ENCODE assay signal across 8 cellular contexts in the genomic region with DNA sequence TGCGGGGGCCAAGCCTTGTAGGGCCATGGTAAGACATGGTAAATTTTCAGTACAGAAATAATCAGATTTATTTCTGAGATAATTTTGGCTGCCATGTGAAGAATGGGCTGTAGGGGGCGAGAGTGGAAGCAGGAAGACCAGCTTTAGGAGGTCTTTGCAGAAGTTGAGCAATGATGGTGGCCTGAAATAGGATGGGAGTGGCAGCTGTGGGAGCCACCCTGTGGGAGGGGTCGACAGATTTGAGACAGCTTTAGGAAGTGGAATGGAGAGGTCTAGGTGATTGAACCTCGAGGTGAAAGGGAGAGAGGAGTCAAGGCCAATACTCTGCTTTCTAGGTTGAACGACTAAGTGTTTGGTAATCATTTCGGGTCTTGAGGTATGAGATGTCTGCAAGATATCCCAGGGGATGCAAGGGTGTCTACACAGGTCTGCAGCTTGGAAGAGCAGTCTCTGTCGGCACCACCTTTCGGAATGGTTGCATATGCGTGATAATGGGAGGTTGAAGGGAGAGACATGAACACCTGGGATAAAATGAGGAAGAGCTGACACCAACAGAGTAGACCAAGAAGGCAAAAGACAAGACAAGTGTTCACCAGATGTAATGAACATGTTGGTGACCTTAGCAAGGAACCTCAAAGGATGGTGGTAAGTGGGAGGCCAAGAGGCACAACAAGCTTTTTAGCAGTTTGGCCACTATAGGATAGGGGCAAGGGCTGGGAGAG. TPM values are rescaled to one million over a fixed set of nuclear protein-coding genes. Genes with fewer than 3 reads are reported as not detected.
A peak's percentile ranks its signal among the peaks of the same experiment; 100 is the strongest.
DNase-seq lines count a peak whose midpoint lies in the region; ATAC-seq and TF ChIP-seq lines count a peak whose summit lies in the region.

No MANE protein-coding gene starts in this region.

- peak in 3 of 5 donors; percentile 43 to 61 (median 54) for DNase-seq in CD8-positive, alpha-beta memory T cell
- peak; percentile 89 for DNase-seq in GM23338 (ENCODE audit: low spot score)
- DNase-seq in activated T-helper 2 cell treated with anti-CD3 and anti-CD28 coated beads, Interferon-gamma antibody, Interleukin-2, Interleukin-4, amounts not matched to agents 10 μg/mL and 5 μg/mL and 100 μg/mL, durations not matched to agents 14 hours and 24 hours and 36 hours (ENCODE audit: low spot score) = peak; percentile 51
- peak in 23 of 42 donors; percentile 20 to 76 (median 45) for DNase-seq in head of caudate nucleus
- DNase-seq in stimulated activated naive CD4-positive, alpha-beta T cell (lab: John Stamatoyannopoulos, UW) = peak in 5 of 6 experiments; percentile 9 to 47 (median 28)
- no peak for DNase-seq in pons (ENCODE audit: low spot score)

- H3K79me2 ChIP-seq in GM23338 (replicated peaks; ENCODE audit: insufficient read depth) (peaks cover under 1% of the 10 kb centered on the region; the same call in 1 of the 2 replicates), OCI-LY3 (ENCODE audit: low read length) (peaks cover 6% of the 10 kb centered on the region)

- POLR2A ChIA-PET in CD8-positive, alpha-beta memory T cell (lab: Charles Lee) = interaction anchor here (0.6 to 1.5 kb wide), 5 partner anchors 18 to 130 kb away, joined by 3 to 5 read pairs (median 3); no protein-coding TSS in a partner anchor

- H3K9me2 ChIP-seq in GM23338 (ENCODE audit: insufficient read depth) = no peaks in the 10 kb centered on the region

- H3K36me3 Mint-ChIP-seq in CD8-positive, alpha-beta memory T cell = peaks cover 6 to 31% (median 8%) of the 10 kb centered on the region in 3 donors
- H3K36me3 Mint-ChIP-seq in GM23338 (ENCODE audit: low read depth) = peaks cover 31% of the 10 kb centered on the region
- peaks cover 32% of the 10 kb centered on the region for H3K36me3 Mint-ChIP-seq in activated T-helper 2 cell treated with anti-CD3 and anti-CD28 coated beads, Interferon-gamma antibody, Interleukin-2, Interleukin-4, amounts not matched to agents 10 μg/mL and 5 μg/mL and 100 μg/mL, durations not matched to agents 14 hours and 24 hours and 36 hours (ENCODE audit: low read depth)

- CTCF ChIA-PET in CD8-positive, alpha-beta memory T cell (lab: Charles Lee) = interaction anchor here (0.9 to 2.1 kb wide), 15 partner anchors 10 to 148 kb away, joined by 3 to 13 read pairs (median 5); a partner anchor contains a TSS

- TF ChIP-seq CTCF in GM23338 (conservative IDR thresholded peaks at IDR 0.05; ENCODE audit: low read depth in 2 of 2) (peak; percentile 80 to 90), OCI-LY3 (IDR thresholded peaks at IDR 0.05; ENCODE audit: low read depth, low read length) (peak; percentile 73)

- H3K4me1 Mint-ChIP-seq in CD8-positive, alpha-beta memory T cell = peaks cover 32 to 41% (median 33%) of the 10 kb centered on the region in 3 donors
- peaks cover 35% of the 10 kb centered on the region for H3K4me1 Mint-ChIP-seq in GM23338
- peaks cover 30% of the 10 kb centered on the region for H3K4me1 Mint-ChIP-seq in activated T-helper 2 cell treated with anti-CD3 and anti-CD28 coated beads, Interferon-gamma antibody, Interleukin-2, Interleukin-4, amounts not matched to agents 10 μg/mL and 5 μg/mL and 100 μg/mL, durations not matched to agents 14 hours and 24 hours and 36 hours (ENCODE audit: low read depth)

- H3K9ac ChIP-seq in OCI-LY3 (ENCODE audit: low read length) = no peak overlapping the region

- H4K20me1 ChIP-seq in GM23338 (replicated peaks; ENCODE audit: insufficient read depth) = 0 out of 2 replicates have a peak, but pooled peaks cover 9% of the 10 kb centered on the region
- H4K20me1 ChIP-seq in OCI-LY3 (ENCODE audit: insufficient read depth, low read length) = no peaks in the 10 kb centered on the region

- peaks cover 23% of the 10 kb centered on the region for H3F3A ChIP-seq in GM23338 (replicated peaks; ENCODE audit: low read depth)

- no peak overlapping the region for H3K4me3 ChIP-seq in CD8-positive, alpha-beta memory T cell (ENCODE audit: low read length)
- no peak overlapping the region for H3K4me3 ChIP-seq in GM23338
- H3K4me3 ChIP-seq in OCI-LY3 (ENCODE audit: low read length) = peak overlapping the region; percentile 36

- H3K4me1 ChIP-seq in CD8-positive, alpha-beta memory T cell (ENCODE audit: insufficient read depth, low read length) = peaks cover 19% of the 10 kb centered on the region
- peaks cover 22% of the 10 kb centered on the region for H3K4me1 ChIP-seq in GM23338 (ENCODE audit: insufficient read depth)
- H3K4me1 ChIP-seq in OCI-LY3 (ENCODE audit: low read length) = peaks cover 13% of the 10 kb centered on the region

- H3K27ac Mint-ChIP-seq in CD8-positive, alpha-beta memory T cell = peak overlapping the region; percentile 19 to 86 (median 70)
- H3K27ac Mint-ChIP-seq in GM23338 = no peak overlapping the region
- peak overlapping the region; percentile 67 for H3K27ac Mint-ChIP-seq in activated T-helper 2 cell treated with anti-CD3 and anti-CD28 coated beads, Interferon-gamma antibody, Interleukin-2, Interleukin-4, amounts not matched to agents 10 μg/mL and 5 μg/mL and 100 μg/mL, durations not matched to agents 14 hours and 24 hours and 36 hours

- intact Hi-C loops in activated T-helper 2 cell treated with anti-CD3 and anti-CD28 coated beads, Interferon-gamma antibody, Interleukin-2, Interleukin-4, amounts not matched to agents 10 μg/mL and 5 μg/mL and 100 μg/mL, durations not matched to agents 14 hours and 24 hours and 36 hours (cut with micrococcal nuclease) = loop anchor here (5.0 kb wide), 1 partner anchor 848 kb away; a partner anchor contains a TSS
- intact Hi-C loops in head of caudate nucleus (cut with DNase I) = no loop called here

- H3K4me3 Mint-ChIP-seq in CD8-positive, alpha-beta memory T cell = peak overlapping the region in 1 of 7 donors; percentile 55
- H3K4me3 Mint-ChIP-seq in GM23338 = peak overlapping the region; percentile 10; the same call in 1 of the 3 replicates
- no peak overlapping the region for H3K4me3 Mint-ChIP-seq in activated T-helper 2 cell treated with anti-CD3 and anti-CD28 coated beads, Interferon-gamma antibody, Interleukin-2, Interleukin-4, amounts not matched to agents 10 μg/mL and 5 μg/mL and 100 μg/mL, durations not matched to agents 14 hours and 24 hours and 36 hours (ENCODE audit: low read depth)

- H2AFZ ChIP-seq in GM23338 (no peak overlapping the region), OCI-LY3 (ENCODE audit: low read depth, low read length) (no peak overlapping the region)

- no peak overlapping the region for H3K4me2 ChIP-seq in GM23338
- H3K4me2 ChIP-seq in OCI-LY3 (ENCODE audit: low read length) = peak overlapping the region; percentile 40

- no peaks in the 10 kb centered on the region for H3K27me3 ChIP-seq in CD8-positive, alpha-beta memory T cell (ENCODE audit: insufficient read depth, low read length, poor library complexity, severe bottlenecking)
- H3K27me3 ChIP-seq in GM23338 (ENCODE audit: insufficient read depth) (no peaks in the 10 kb centered on the region), OCI-LY3 (ENCODE audit: low read depth, low read length) (no peaks in the 10 kb centered on the region)

- H3K27ac ChIP-seq in CD8-positive, alpha-beta memory T cell (ENCODE audit: low read depth, low read length) = no peak overlapping the region
- H3K27ac ChIP-seq in GM23338 (ENCODE audit: low read depth) (no peak overlapping the region), OCI-LY3 (ENCODE audit: low read length) (peak overlapping the region; percentile 25; the same call in 1 of the 2 replicates)

- peak; percentile 12 for ATAC-seq in GM23338
- no peak for ATAC-seq in HG03095 (IDR thresholded peaks at IDR 0.05; ENCODE audit: unreplicated experiment)

- no peaks in the 10 kb centered on the region for H3K9me3 ChIP-seq in CD8-positive, alpha-beta memory T cell (ENCODE audit: low read length)
- H3K9me3 ChIP-seq in OCI-LY3 (ENCODE audit: insufficient read depth, low read length) = no peaks in the 10 kb centered on the region

- H3K27me3 Mint-ChIP-seq in CD8-positive, alpha-beta memory T cell = peaks cover 0 to 1% of the 10 kb centered on the region in 2 donors
- peaks cover 22% of the 10 kb centered on the region for H3K27me3 Mint-ChIP-seq in GM23338 (ENCODE audit: insufficient read depth, low read depth, poor library complexity)
- H3K27me3 Mint-ChIP-seq in activated T-helper 2 cell treated with anti-CD3 and anti-CD28 coated beads, Interferon-gamma antibody, Interleukin-2, Interleukin-4, amounts not matched to agents 10 μg/mL and 5 μg/mL and 100 μg/mL, durations not matched to agents 14 hours and 24 hours and 36 hours (ENCODE audit: low read depth) = no peaks in the 10 kb centered on the region

- no peaks in the 10 kb centered on the region for H3K9me3 Mint-ChIP-seq in CD8-positive, alpha-beta memory T cell
- no peaks in the 10 kb centered on the region for H3K9me3 Mint-ChIP-seq in GM23338
- no peaks in the 10 kb centered on the region for H3K9me3 Mint-ChIP-seq in activated T-helper 2 cell treated with anti-CD3 and anti-CD28 coated beads, Interferon-gamma antibody, Interleukin-2, Interleukin-4, amounts not matched to agents 10 μg/mL and 5 μg/mL and 100 μg/mL, durations not matched to agents 14 hours and 24 hours and 36 hours

- peaks cover 17% of the 10 kb centered on the region for H3K36me3 ChIP-seq in CD8-positive, alpha-beta memory T cell (ENCODE audit: insufficient read depth, low read length)
- H3K36me3 ChIP-seq in GM23338 (ENCODE audit: insufficient read depth) (peaks cover 8% of the 10 kb centered on the region), OCI-LY3 (replicated peaks; ENCODE audit: low read depth, low read length) (peaks cover 17% of the 10 kb centered on the region)

RNA-seq across cellular contexts. Expression of a gene that starts 4.2 kb away (rescaled TPM):
- total RNA-seq in CD8-positive, alpha-beta memory T cell = 100 to 1,000 TPM in 1 of 2 experiments, 10 to 100 TPM in 1; 96.6 to 111 TPM
- 15.4 TPM for polyA plus RNA-seq in CD8-positive, alpha-beta memory T cell
- 79.3 and 95.0 TPM in 2 replicates for total RNA-seq in GM23338 (2014; rRNA removed; shearing (Covaris generic))
- 20.3 and 20.6 TPM in 2 replicates for polyA plus RNA-seq in GM23338 (2016; fragmentation: Nextera tagmentation; extraction: Ambion mirVana)
- total RNA-seq in activated T-helper 2 cell treated with anti-CD3 and anti-CD28 coated beads, Interferon-gamma antibody, Interleukin-2, Interleukin-4, amounts not matched to agents 10 μg/mL and 5 μg/mL and 100 μg/mL, durations not matched to agents 14 hours and 24 hours and 36 hours = 107 and 113 TPM in 2 replicates

RNA-seq across cellular contexts. Expression of a gene that starts 15.6 kb away (rescaled TPM):
- 100 to 1,000 TPM; 186 to 199 TPM for total RNA-seq in CD8-positive, alpha-beta memory T cell
- 78.0 TPM for polyA plus RNA-seq in CD8-positive, alpha-beta memory T cell
- 62.2 and 78.8 TPM in 2 replicates for total RNA-seq in GM23338 (2014; rRNA removed; shearing (Covaris generic))
- polyA plus RNA-seq in GM23338 (2016; fragmentation: Nextera tagmentation; extraction: Ambion mirVana) = 27.0 and 29.9 TPM in 2 replicates
- 177 and 181 TPM in 2 replicates for total RNA-seq in activated T-helper 2 cell treated with anti-CD3 and anti-CD28 coated beads, Interferon-gamma antibody, Interleukin-2, Interleukin-4, amounts not matched to agents 10 μg/mL and 5 μg/mL and 100 μg/mL, durations not matched to agents 14 hours and 24 hours and 36 hours

RNA-seq across cellular contexts. Expression of a gene that starts 17.1 kb away (rescaled TPM):
- 10 to 100 TPM; 20.8 to 22.5 TPM for total RNA-seq in CD8-positive, alpha-beta memory T cell
- polyA plus RNA-seq in CD8-positive, alpha-beta memory T cell = 37.5 TPM
- total RNA-seq in GM23338 (2014; rRNA removed; shearing (Covaris generic)) = 15.9 and 20.8 TPM in 2 replicates
- polyA plus RNA-seq in GM23338 (2016; fragmentation: Nextera tagmentation; extraction: Ambion mirVana) = 16.5 and 17.0 TPM in 2 replicates
- 20.4 and 20.9 TPM in 2 replicates for total RNA-seq in activated T-helper 2 cell treated with anti-CD3 and anti-CD28 coated beads, Interferon-gamma antibody, Interleukin-2, Interleukin-4, amounts not matched to agents 10 μg/mL and 5 μg/mL and 100 μg/mL, durations not matched to agents 14 hours and 24 hours and 36 hours

RNA-seq across cellular contexts. Expression of a gene that starts 33.4 kb away (rescaled TPM):
- under 1 TPM in 1 of 2 experiments, not detected in 1; 0.11 TPM for total RNA-seq in CD8-positive, alpha-beta memory T cell
- 0.10 TPM for polyA plus RNA-seq in CD8-positive, alpha-beta memory T cell
- total RNA-seq in GM23338 (2014; rRNA removed; shearing (Covaris generic)) = not detected in 2 replicates
- polyA plus RNA-seq in GM23338 (2016; fragmentation: Nextera tagmentation; extraction: Ambion mirVana) = 0.21 and 0.47 TPM in 2 replicates
- total RNA-seq in activated T-helper 2 cell treated with anti-CD3 and anti-CD28 coated beads, Interferon-gamma antibody, Interleukin-2, Interleukin-4, amounts not matched to agents 10 μg/mL and 5 μg/mL and 100 μg/mL, durations not matched to agents 14 hours and 24 hours and 36 hours = 0.21 and 0.59 TPM in 2 replicates
